1 cellular context compared by ENCODE assay signal in the genomic region with DNA sequence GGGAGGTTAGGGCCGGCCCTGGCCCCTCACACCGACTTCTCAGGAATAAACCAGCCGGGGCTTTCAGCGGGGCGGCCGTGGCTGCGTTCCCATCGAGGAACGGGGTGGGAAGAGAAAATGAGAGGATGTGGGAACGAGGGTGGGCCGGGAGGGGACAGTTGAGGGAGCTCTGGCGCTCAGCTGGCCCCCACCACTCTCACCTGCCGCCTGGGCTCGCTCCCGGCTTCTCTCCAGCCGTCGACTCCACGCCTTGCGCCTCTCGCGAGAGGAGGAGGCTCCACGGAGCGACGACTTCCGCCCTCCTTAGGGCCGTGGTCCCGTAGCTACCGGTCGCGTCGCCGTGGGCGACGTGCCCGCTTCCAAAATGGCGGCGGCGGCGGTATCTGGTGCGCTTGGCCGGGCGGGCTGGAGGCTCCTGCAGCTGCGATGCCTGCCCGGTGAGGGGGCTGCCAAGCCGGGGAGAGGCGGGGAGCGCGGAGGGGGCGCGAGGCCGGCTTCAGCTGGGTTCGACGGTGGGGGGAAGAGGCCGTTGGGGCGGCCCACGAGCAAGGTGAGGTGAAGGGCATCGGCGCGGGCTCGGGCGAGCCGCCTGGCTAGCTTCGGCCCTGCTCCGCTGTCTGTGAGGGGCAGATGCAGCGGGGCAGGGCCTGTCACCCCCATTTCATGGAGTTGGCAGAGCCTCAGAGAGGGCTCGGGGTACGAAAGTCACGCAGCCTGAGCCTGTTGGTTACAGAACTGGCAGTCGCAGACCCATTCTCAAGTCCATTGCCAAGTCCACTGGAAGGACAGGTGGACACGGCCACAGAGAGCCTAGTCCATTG.
TF ChIP-seq lines count a peak whose summit lies in the region.

TSS of gene CIAPIN1 (minus strand) at position 244 of the 821 bp plus-strand sequence. CDS start 6,457 bp downstream, outside the sequence.
TSS of gene COQ9 (plus strand) at position 338 of the 821 bp plus-strand sequence. CDS start at position 365, 27 bp downstream.

TF ChIP-seq in K562, 482 proteins besides CTCF, POLR2A, EP300 and RAD21 (continued from another document and continues in another):
- TF ChIP-seq, protein P1, sequence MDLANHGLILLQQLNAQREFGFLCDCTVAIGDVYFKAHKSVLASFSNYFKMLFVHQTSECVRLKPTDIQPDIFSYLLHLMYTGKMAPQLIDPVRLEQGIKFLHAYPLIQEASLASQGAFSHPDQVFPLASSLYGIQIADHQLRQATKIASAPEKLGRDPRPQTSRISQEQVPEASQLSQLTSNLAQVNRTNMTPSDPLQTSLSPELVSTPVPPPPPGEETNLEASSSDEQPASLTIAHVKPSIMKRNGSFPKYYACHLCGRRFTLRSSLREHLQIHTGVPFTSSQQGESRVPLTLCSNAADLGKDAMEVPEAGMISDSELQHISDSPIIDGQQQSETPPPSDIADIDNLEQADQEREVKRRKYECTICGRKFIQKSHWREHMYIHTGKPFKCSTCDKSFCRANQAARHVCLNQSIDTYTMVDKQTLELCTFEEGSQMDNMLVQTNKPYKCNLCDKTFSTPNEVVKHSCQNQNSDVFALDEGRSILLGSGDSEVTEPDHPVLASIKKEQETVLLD (IDR thresholded peaks at IDR 0.05), result peak; percentile 91
- TF ChIP-seq TEAD4 (IDR thresholded peaks at IDR 0.05; ENCODE audit: low read length) (no peak), TEAD4 (CRISPR knock-in tag; IDR thresholded peaks at IDR 0.05; ENCODE audit: borderline replicate concordance) (no peak), TOE1 (IDR thresholded peaks at IDR 0.05; ENCODE audit: borderline replicate concordance) (no peak), TOE1 (CRISPR knock-in tag; IDR thresholded peaks at IDR 0.05; ENCODE audit: borderline replicate concordance, low read depth) (no peak), ZNF277 (CRISPR knock-in tag; IDR thresholded peaks at IDR 0.05; ENCODE audit: borderline replicate concordance) (no peak), ZBTB8A (IDR thresholded peaks at IDR 0.05; ENCODE audit: partially characterized antibody) (no peak), RNF2 (IDR thresholded peaks at IDR 0.05) (peak; percentile 62; the same call in 1 of the 2 replicates), KLF13 (tag; IDR thresholded peaks at IDR 0.05; ENCODE audit: borderline replicate concordance, low read depth) (no peak), HNRNPL (IDR thresholded peaks at IDR 0.05; ENCODE audit: low read depth, low read length) (no peak), ARNT (IDR thresholded peaks at IDR 0.05) (no peak), ZKSCAN8 (CRISPR knock-in tag; IDR thresholded peaks at IDR 0.05) (no peak), TBP (optimal IDR thresholded peaks at IDR 0.05; ENCODE audit: low read depth, low read length) (peak; percentile 96), THRAP3 (IDR thresholded peaks at IDR 0.05; ENCODE audit: borderline replicate concordance) (no peak), PRDM10 (IDR thresholded peaks at IDR 0.05; ENCODE audit: partially characterized antibody) (peak; percentile 30), ZNF707 (CRISPR knock-in tag; conservative IDR thresholded peaks at IDR 0.05) (no peak), THAP12 (CRISPR knock-in tag; IDR thresholded peaks at IDR 0.05) (peak; percentile 84; the same call in 1 of the 2 replicates), RHOXF2B (CRISPR knock-in tag; conservative IDR thresholded peaks at IDR 0.05) (no peak), ZNF444 (CRISPR knock-in tag; IDR thresholded peaks at IDR 0.05) (no peak), ARID2 (IDR thresholded peaks at IDR 0.05) (no peak), HNRNPLL (IDR thresholded peaks at IDR 0.05; ENCODE audit: low read depth, low read length, poor library complexity, severe bottlenecking) (no peak), TEAD1 (CRISPR knock-in tag; IDR thresholded peaks at IDR 0.05) (peak in 1 of 2 experiments; percentile 27; a peak in 1 of 4 replicates), ZNF134 (CRISPR knock-in tag; conservative IDR thresholded peaks at IDR 0.05) (peak; percentile 74), FOXJ2 (tag; IDR thresholded peaks at IDR 0.05) (no peak), GATAD2B (IDR thresholded peaks at IDR 0.05; ENCODE audit: borderline replicate concordance) (no peak), POLR2H (tag; IDR thresholded peaks at IDR 0.05; ENCODE audit: low read depth) (peak; percentile 76), STAG1 (CRISPR knock-in tag; IDR thresholded peaks at IDR 0.05; ENCODE audit: borderline replicate concordance) (no peak), PURB (CRISPR knock-in tag; IDR thresholded peaks at IDR 0.05; ENCODE audit: low read depth) (no peak)
- TF ChIP-seq, protein P2, sequence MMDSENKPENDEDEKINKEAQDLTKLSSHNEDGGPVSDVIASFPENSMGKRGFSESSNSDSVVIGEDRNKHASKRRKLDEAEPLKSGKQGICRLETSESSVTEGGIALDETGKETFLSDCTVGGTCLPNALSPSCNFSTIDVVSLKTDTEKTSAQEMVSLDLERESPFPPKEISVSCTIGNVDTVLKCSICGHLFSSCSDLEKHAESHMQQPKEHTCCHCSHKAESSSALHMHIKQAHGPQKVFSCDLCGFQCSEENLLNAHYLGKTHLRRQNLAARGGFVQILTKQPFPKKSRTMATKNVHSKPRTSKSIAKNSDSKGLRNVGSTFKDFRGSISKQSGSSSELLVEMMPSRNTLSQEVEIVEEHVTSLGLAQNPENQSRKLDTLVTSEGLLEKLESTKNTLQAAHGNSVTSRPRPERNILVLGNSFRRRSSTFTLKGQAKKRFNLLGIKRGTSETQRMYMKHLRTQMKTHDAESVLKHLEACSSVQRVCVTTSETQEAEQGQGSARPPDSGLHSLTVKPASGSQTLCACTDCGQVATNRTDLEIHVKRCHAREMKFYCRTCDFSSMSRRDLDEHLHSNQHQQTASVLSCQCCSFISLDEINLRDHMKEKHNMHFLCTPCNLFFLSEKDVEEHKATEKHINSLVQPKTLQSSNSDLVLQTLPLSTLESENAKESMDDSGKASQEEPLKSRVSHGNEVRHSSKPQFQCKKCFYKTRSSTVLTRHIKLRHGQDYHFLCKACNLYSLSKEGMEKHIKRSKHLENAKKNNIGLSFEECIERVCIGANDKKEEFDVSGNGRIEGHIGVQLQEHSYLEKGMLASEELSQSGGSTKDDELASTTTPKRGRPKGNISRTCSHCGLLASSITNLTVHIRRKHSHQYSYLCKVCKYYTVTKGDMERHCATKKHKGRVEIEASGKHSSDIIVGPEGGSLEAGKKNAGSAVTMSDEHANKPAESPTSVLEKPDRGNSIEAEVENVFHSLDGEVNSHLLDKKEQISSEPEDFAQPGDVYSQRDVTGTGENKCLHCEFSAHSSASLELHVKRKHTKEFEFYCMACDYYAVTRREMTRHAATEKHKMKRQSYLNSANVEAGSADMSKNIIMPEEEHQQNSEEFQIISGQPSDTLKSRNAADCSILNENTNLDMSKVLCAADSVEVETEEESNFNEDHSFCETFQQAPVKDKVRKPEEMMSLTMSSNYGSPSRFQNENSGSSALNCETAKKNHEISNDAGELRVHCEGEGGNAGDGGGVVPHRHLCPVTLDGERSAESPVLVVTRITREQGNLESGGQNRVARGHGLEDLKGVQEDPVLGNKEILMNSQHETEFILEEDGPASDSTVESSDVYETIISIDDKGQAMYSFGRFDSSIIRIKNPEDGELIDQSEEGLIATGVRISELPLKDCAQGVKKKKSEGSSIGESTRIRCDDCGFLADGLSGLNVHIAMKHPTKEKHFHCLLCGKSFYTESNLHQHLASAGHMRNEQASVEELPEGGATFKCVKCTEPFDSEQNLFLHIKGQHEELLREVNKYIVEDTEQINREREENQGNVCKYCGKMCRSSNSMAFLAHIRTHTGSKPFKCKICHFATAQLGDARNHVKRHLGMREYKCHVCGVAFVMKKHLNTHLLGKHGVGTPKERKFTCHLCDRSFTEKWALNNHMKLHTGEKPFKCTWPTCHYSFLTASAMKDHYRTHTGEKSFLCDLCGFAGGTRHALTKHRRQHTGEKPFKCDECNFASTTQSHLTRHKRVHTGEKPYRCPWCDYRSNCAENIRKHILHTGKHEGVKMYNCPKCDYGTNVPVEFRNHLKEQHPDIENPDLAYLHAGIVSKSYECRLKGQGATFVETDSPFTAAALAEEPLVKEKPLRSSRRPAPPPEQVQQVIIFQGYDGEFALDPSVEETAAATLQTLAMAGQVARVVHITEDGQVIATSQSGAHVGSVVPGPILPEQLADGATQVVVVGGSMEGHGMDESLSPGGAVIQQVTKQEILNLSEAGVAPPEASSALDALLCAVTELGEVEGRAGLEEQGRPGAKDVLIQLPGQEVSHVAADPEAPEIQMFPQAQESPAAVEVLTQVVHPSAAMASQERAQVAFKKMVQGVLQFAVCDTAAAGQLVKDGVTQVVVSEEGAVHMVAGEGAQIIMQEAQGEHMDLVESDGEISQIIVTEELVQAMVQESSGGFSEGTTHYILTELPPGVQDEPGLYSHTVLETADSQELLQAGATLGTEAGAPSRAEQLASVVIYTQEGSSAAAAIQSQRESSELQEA (IDR thresholded peaks at IDR 0.05; ENCODE audit: low read depth), result no peak
- TF ChIP-seq, protein P3, sequence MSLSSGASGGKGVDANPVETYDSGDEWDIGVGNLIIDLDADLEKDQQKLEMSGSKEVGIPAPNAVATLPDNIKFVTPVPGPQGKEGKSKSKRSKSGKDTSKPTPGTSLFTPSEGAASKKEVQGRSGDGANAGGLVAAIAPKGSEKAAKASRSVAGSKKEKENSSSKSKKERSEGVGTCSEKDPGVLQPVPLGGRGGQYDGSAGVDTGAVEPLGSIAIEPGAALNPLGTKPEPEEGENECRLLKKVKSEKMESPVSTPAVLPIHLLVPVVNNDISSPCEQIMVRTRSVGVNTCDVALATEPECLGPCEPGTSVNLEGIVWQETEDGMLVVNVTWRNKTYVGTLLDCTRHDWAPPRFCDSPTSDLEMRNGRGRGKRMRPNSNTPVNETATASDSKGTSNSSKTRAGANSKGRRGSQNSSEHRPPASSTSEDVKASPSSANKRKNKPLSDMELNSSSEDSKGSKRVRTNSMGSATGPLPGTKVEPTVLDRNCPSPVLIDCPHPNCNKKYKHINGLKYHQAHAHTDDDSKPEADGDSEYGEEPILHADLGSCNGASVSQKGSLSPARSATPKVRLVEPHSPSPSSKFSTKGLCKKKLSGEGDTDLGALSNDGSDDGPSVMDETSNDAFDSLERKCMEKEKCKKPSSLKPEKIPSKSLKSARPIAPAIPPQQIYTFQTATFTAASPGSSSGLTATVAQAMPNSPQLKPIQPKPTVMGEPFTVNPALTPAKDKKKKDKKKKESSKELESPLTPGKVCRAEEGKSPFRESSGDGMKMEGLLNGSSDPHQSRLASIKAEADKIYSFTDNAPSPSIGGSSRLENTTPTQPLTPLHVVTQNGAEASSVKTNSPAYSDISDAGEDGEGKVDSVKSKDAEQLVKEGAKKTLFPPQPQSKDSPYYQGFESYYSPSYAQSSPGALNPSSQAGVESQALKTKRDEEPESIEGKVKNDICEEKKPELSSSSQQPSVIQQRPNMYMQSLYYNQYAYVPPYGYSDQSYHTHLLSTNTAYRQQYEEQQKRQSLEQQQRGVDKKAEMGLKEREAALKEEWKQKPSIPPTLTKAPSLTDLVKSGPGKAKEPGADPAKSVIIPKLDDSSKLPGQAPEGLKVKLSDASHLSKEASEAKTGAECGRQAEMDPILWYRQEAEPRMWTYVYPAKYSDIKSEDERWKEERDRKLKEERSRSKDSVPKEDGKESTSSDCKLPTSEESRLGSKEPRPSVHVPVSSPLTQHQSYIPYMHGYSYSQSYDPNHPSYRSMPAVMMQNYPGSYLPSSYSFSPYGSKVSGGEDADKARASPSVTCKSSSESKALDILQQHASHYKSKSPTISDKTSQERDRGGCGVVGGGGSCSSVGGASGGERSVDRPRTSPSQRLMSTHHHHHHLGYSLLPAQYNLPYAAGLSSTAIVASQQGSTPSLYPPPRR (CRISPR knock-in tag; IDR thresholded peaks at IDR 0.05; ENCODE audit: borderline replicate concordance), result no peak
